Comparison of ENCODE assay signal across 16 cellular contexts in the genomic region with DNA sequence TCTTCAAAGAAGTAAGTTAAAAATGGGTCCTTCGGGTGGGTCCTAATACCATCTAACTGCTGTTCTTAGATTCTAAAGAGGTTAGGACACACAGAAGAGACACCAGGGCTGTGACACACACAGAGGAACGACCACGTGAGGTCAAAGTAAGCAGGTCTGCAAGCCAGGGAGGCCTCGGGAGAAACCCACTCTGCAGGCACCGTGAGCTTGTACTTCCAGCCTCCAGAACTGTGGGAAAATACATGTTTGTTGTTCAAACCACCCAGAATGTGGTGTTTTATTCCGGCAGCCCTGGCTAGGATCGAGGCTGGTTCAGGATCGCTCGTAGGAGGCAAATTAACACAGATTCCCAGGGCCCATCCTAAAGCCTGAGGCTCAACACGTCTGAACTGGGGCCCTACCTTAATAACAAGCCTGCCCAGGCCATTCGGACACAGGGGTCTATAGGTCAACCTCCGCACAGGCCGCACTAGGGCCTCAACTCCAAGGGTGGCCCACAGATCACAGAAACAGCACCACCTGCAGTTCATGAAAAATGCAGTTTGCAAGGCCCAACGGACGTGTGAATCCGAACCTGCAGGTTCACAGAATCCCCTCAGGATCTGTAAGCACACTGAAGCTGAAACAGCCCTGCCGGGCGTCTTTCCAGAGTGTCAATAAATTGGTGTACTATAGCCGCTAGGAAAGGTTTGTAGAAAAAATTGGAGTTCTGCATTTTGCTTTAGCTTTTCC. TPM values are rescaled to one million over a fixed set of nuclear protein-coding genes. Genes with fewer than 3 reads are reported as not detected.
DNase-seq lines count a peak whose midpoint lies in the region; ATAC-seq, FAIRE-seq and TF ChIP-seq lines count a peak whose summit lies in the region.
"Had no signal": no experiment of that assay in that cellular context is flagged by ENCODE, and none has a peak within 500 bp of the region (broad histone marks: within the 10 kb centered on the region; RNA-seq: fewer than 3 reads in every experiment).

No MANE protein-coding gene starts in this region.

- H3K79me2 ChIP-seq in HepG2 (ENCODE audit: insufficient read depth, low read length) (peaks cover 7% of the 10 kb centered on the region), GM12878 (ENCODE audit: control insufficient read depth, insufficient read depth, low read length) (peaks cover 10% of the 10 kb centered on the region)

- intact Hi-C loops in HepG2 (cut with micrococcal nuclease; ENCODE audit: unreplicated experiment) (no loop called here), right lobe of liver (cut with DNase I) (no loop called here), GM12878 (cut with micrococcal nuclease; ENCODE audit: unreplicated experiment) (loop anchor here (10.0 kb wide), 1 partner anchor 204 kb away; no protein-coding TSS in a partner anchor)

- in situ Hi-C loops in HepG2 (cut with HindIII; ENCODE audit: extremely low pct_ligation_motif_present, low pct_unique_long_range_greater_than_20kb) = no loop called here
- in situ Hi-C loops in GM12878 (cut with MboI) = loop anchor here (10.0 kb wide), 1 partner anchor 364 kb away; no protein-coding TSS in a partner anchor

- H3K4me3 Mint-ChIP-seq in activated T-helper 17 cell treated with anti-CD3 and anti-CD28 coated beads, Interleukin-2, amount 50 U/mL, for 72 hours = no peak overlapping the region
- H3K4me3 Mint-ChIP-seq: B cell; CD4-positive, CD25-positive, alpha-beta regulatory T cell had no signal

- H3K4me3 ChIP-seq in HepG2 (replicated peaks in 1 of 3; ENCODE audit: insufficient read depth in 1 of 3, low read depth in 2 of 3, low read length in 3 of 3) (no peak overlapping the region), right lobe of liver (no peak overlapping the region), GM12878 (no peak overlapping the region)

- TF ChIP-seq POLR2A in HepG2 (IDR thresholded peaks at IDR 0.05; ENCODE audit: insufficient read depth in 1 of 2, low read depth in 2 of 2, low read length in 2 of 2) (no peak), right lobe of liver (IDR thresholded peaks at IDR 0.05) (no peak), GM12878 (IDR thresholded peaks at IDR 0.05; ENCODE audit: low read depth, low read length) (0 out of 2 replicates have a peak, but pooled peaks have one; percentile 19)

- no peak for TF ChIP-seq EP300 in HepG2 (IDR thresholded peaks at IDR 0.05; ENCODE audit: low read depth in 2 of 2, low read length in 2 of 2)
- no peak for TF ChIP-seq EP300 in HepG2 (CRISPR knock-in tag; IDR thresholded peaks at IDR 0.05; ENCODE audit: borderline replicate concordance)
- TF ChIP-seq EP300 in GM12878 (IDR thresholded peaks at IDR 0.05; ENCODE audit: borderline replicate concordance in 1 of 2, control insufficient read depth in 1 of 2, low read depth in 2 of 2, low read length in 2 of 2) = no peak

- H3K9me3 ChIP-seq in HepG2 (ENCODE audit: low read length) (no peaks in the 10 kb centered on the region), right lobe of liver (no peaks in the 10 kb centered on the region), GM12878 (replicated peaks; ENCODE audit: control insufficient read depth, insufficient read depth, low read length) (no peaks in the 10 kb centered on the region)

- H3K9me3 Mint-ChIP-seq in activated T-helper 17 cell treated with anti-CD3 and anti-CD28 coated beads, Interleukin-2, amount 50 U/mL, for 72 hours = no peaks in the 10 kb centered on the region
- H3K9me3 Mint-ChIP-seq: CD4-positive, CD25-positive, alpha-beta regulatory T cell had no signal

- H3K27ac Mint-ChIP-seq in activated T-helper 17 cell treated with anti-CD3 and anti-CD28 coated beads, Interleukin-2, amount 50 U/mL, for 72 hours = no peak overlapping the region
- H3K27ac Mint-ChIP-seq: B cell had no signal

- no peak for DNase-seq in HepG2 (ENCODE audit: low spot score)
- no peak for DNase-seq in right lobe of liver
- no peak for DNase-seq in GM12878 (ENCODE audit: low read depth, low spot score)
- peak; percentile 45 for DNase-seq in islet precursor cell
- DNase-seq in NOMO-1 treated with DMSO at 0.1 percent for 48 hours (lab: John Stamatoyannopoulos, UW; ENCODE audit: unreplicated experiment) = no peak
- no peak for DNase-seq in NCI-H2227 (lab: John Stamatoyannopoulos, UW; ENCODE audit: unreplicated experiment)
- DNase-seq: CD4-positive, CD25-positive, alpha-beta regulatory T cell; COR-L47; GDM1; HCEC 1CT; NCI-H1105; NCI-H2081; SHP77 treated with DMSO at 0.1 percent for 48 hours had no signal

- H3K9ac ChIP-seq in HepG2 (ENCODE audit: insufficient read depth, low read depth, low read length) = no peak overlapping the region
- H3K9ac ChIP-seq in GM12878 (ENCODE audit: control insufficient read depth, insufficient read depth, low read length) = no peak overlapping the region

- RAD21 ChIA-PET in GM12878 (lab: Charles Lee; ENCODE audit: unreplicated experiment) = no interaction called here

- H4K20me1 ChIP-seq in HepG2 (ENCODE audit: insufficient read depth, low read length) = 0 out of 2 replicates have a peak, but pooled peaks cover 3% of the 10 kb centered on the region
- H4K20me1 ChIP-seq in GM12878 (ENCODE audit: control insufficient read depth, insufficient read depth) = no peaks in the 10 kb centered on the region

- WGBS in HepG2 (ENCODE audit: low lambda C conversion rate) = 92% methylated on average over 17 of the region's 19 CpGs
- whole genome bisulfite sequencing in right lobe of liver (ENCODE audit: insufficient coverage, low coverage, low lambda C conversion rate, missing lambda C conversion rate) = 94% methylated on average over 10 of the region's 19 CpGs
- 96% methylated on average over 19 of the region's 19 CpGs for WGBS in GM12878 (ENCODE audit: insufficient coverage, insufficient replicate concordance, low lambda C conversion rate, missing lambda C conversion rate)

- TF ChIP-seq CTCF in HepG2 (CRISPR knock-in tag; IDR thresholded peaks at IDR 0.05) (no peak), right lobe of liver (IDR thresholded peaks at IDR 0.05) (no peak), GM12878 (IDR thresholded peaks at IDR 0.05 in 2 of 3, conservative IDR thresholded peaks at IDR 0.05 in 1 of 3; ENCODE audit: control insufficient read depth in 2 of 3, extremely low read depth in 1 of 3, insufficient read depth in 1 of 3, low read depth in 3 of 3, low read length in 3 of 3) (no peak)

- H3K27ac ChIP-seq in HepG2 (ENCODE audit: extremely low read length, insufficient read depth, low read length) (no peak overlapping the region), right lobe of liver (no peak overlapping the region), GM12878 (ENCODE audit: control insufficient read depth, insufficient read depth) (no peak overlapping the region)

- H3K4me1 ChIP-seq in HepG2 (ENCODE audit: insufficient read depth, low read length) (peaks cover 6% of the 10 kb centered on the region; the same call in 1 of the 2 replicates), right lobe of liver (no peaks in the 10 kb centered on the region), GM12878 (ENCODE audit: control insufficient read depth, insufficient read depth, low read length) (no peaks in the 10 kb centered on the region)

- H3K27me3 Mint-ChIP-seq in activated T-helper 17 cell treated with anti-CD3 and anti-CD28 coated beads, Interleukin-2, amount 50 U/mL, for 72 hours = no peaks in the 10 kb centered on the region
- H3K27me3 Mint-ChIP-seq: B cell; CD4-positive, CD25-positive, alpha-beta regulatory T cell had no signal

- SMC1A ChIA-PET in GM12878 (lab: Charles Lee; ENCODE audit: uncharacterized antibody, unreplicated experiment) = no interaction called here

- H3K36me3 ChIP-seq in HepG2 (replicated peaks in 1 of 2; ENCODE audit: control insufficient read depth in 1 of 2, insufficient read depth in 2 of 2, low read length in 2 of 2) (peaks cover 21 to 60% of the 10 kb centered on the region in 2 experiments), right lobe of liver (peaks cover 2 to 75% (median 19%) of the 10 kb centered on the region in 4 donors), GM12878 (ENCODE audit: control insufficient read depth in 2 of 2, insufficient read depth in 2 of 2, low read length in 1 of 2) (peaks cover 33 to 53% of the 10 kb centered on the region in 2 experiments)

- ATAC-seq in HepG2 = peak; percentile 29; the same call in 1 of the 3 replicates
- no peak for ATAC-seq in right lobe of liver
- ATAC-seq in GM12878 = no peak
- no peak for ATAC-seq in activated T-helper 17 cell treated with anti-CD3 and anti-CD28 coated beads, Interleukin-2, amount 50 U/mL, for 72 hours (replicated peaks)

- H2AFZ ChIP-seq in HepG2 (ENCODE audit: low read length) (no peak overlapping the region), GM12878 (ENCODE audit: control insufficient read depth, low read depth, low read length) (no peak overlapping the region)

- BruUV-seq in HepG2 (replicated peaks; lab: Mats Ljungman, UMichigan) = no TSS peak
- BruUV-seq in GM12878 (replicated peaks; lab: Mats Ljungman, UMichigan) = no TSS peak

- FAIRE-seq in HepG2 (lab: Jason Lieb, UNC) = no peak
- FAIRE-seq in GM12878 (lab: Jason Lieb, UNC) = no peak
- FAIRE-seq: HTR-8/SVneo had no signal

- H3K36me3 Mint-ChIP-seq in activated T-helper 17 cell treated with anti-CD3 and anti-CD28 coated beads, Interleukin-2, amount 50 U/mL, for 72 hours (ENCODE audit: low read depth) = peaks cover 100% of the 10 kb centered on the region

- POLR2A ChIA-PET in HepG2 (lab: Yijun Ruan, JAX) = no interaction called here
- POLR2A ChIA-PET in GM12878 (lab: Charles Lee) = no interaction called here

- peaks cover 23% of the 10 kb centered on the region for H3K4me1 Mint-ChIP-seq in activated T-helper 17 cell treated with anti-CD3 and anti-CD28 coated beads, Interleukin-2, amount 50 U/mL, for 72 hours

- CTCF ChIA-PET in HepG2 (lab: Yijun Ruan, JAX; ENCODE audit: low intra/inter-chr PET ratio, low total read pairs) (no interaction called here), GM12878 (lab: Yijun Ruan, JAX) (interaction anchor here (0.7 to 1.2 kb wide), 2 partner anchors 10 to 63 kb away, joined by 3 read pairs; no protein-coding TSS in a partner anchor)

- H3K4me2 ChIP-seq in HepG2 (ENCODE audit: low read depth, low read length) (no peak overlapping the region), GM12878 (ENCODE audit: control insufficient read depth, insufficient read depth) (no peak overlapping the region)

- no peaks in the 10 kb centered on the region for H3K27me3 ChIP-seq in HepG2 (ENCODE audit: control insufficient read depth in 1 of 2, insufficient read depth in 2 of 2, low read length in 2 of 2)
- no peaks in the 10 kb centered on the region for H3K27me3 ChIP-seq in right lobe of liver
- H3K27me3 ChIP-seq in GM12878 (replicated peaks in 1 of 2; ENCODE audit: control insufficient read depth in 2 of 2, insufficient read depth in 2 of 2, low read length in 1 of 2) = no peaks in the 10 kb centered on the region

- no peak for TF ChIP-seq RAD21 in HepG2 (CRISPR knock-in tag; IDR thresholded peaks at IDR 0.05)
- no peak for TF ChIP-seq RAD21 in GM12878 (IDR thresholded peaks at IDR 0.05; ENCODE audit: insufficient read depth, low read depth, low read length)

RNA-seq across cellular contexts. Expression of gene MED10, which starts 7.1 kb away (rescaled TPM):
- 11.2 and 13.2 TPM in 2 replicates for total RNA-seq in HepG2 (2016; rRNA removed; fragmentation: Illumina TruSeq; extraction: Trizol)
- 3.7 and 4.1 TPM in 2 replicates for total RNA-seq in HepG2 (2016; cell fraction: cytosol; rRNA removed; fragmentation: Illumina TruSeq; extraction: Trizol; ENCODE audit: low read depth)
- 10.9 and 11.7 TPM in 2 replicates for total RNA-seq in HepG2 (2016; cell fraction: insoluble cytoplasmic fraction; rRNA removed; fragmentation: Illumina TruSeq; extraction: Trizol)
- total RNA-seq in HepG2 (2016; cell fraction: membrane; rRNA removed; fragmentation: Illumina TruSeq; extraction: Trizol) = 7.8 and 8.2 TPM in 2 replicates
- total RNA-seq in HepG2 (2016; cell fraction: nucleus; rRNA removed; fragmentation: Illumina TruSeq; extraction: Trizol) = 13.7 and 13.9 TPM in 2 replicates
- polyA plus RNA-seq in HepG2 (2011; rRNA removed) = 23.7 and 24.4 TPM in 2 replicates
- 23.9 and 24.1 TPM in 2 replicates for polyA plus RNA-seq in HepG2 (2011; cell fraction: cytosol; rRNA removed)
- 26.0 and 30.0 TPM in 2 replicates for polyA plus RNA-seq in HepG2 (2011; cell fraction: nucleus; rRNA removed)
- 27.4 and 34.1 TPM in 2 replicates for polyA plus RNA-seq in HepG2 (2012)
- 9.0 and 10.1 TPM in 2 replicates for polyA plus RNA-seq in HepG2 (2016; cell fraction: cytosol; fragmentation: Illumina TruSeq; extraction: Trizol; ENCODE audit: low read depth)
- 34.9 and 37.5 TPM in 2 replicates for polyA plus RNA-seq in HepG2 (2016; cell fraction: insoluble cytoplasmic fraction; fragmentation: Illumina TruSeq; extraction: Trizol; ENCODE audit: low read depth)
- polyA plus RNA-seq in HepG2 (2016; cell fraction: membrane; fragmentation: Illumina TruSeq; extraction: Trizol; ENCODE audit: low read depth) = 10.9 and 13.7 TPM in 2 replicates
- 25.8 and 28.5 TPM in 2 replicates for polyA plus RNA-seq in HepG2 (2016; cell fraction: nucleus; fragmentation: Illumina TruSeq; extraction: Trizol; ENCODE audit: insufficient read depth, low read depth)
- polyA minus RNA-seq in HepG2 (2011; rRNA and poly(A)+ RNA removed; ENCODE audit: low replicate concordance) = 7.4 and 12.3 TPM in 2 replicates
- 5.0 and 5.5 TPM in 2 replicates for polyA minus RNA-seq in HepG2 (2011; cell fraction: cytosol; rRNA and poly(A)+ RNA removed)
- 31.8 and 34.8 TPM in 2 replicates for polyA minus RNA-seq in HepG2 (2011; cell fraction: nucleus; rRNA and poly(A)+ RNA removed)
- 10 to 100 TPM in 4 of 6 experiments, 1 to 10 TPM in 2; 9.3 to 15.4 (median 12.7) TPM for total RNA-seq in right lobe of liver
- total RNA-seq in GM12878 (2013; cell fraction: nucleolus; rRNA removed) = 59.0 and 62.7 TPM in 2 replicates
- total RNA-seq in GM12878 (2014; rRNA removed) = 20.3 and 28.6 TPM in 2 replicates
- 19.4 and 21.2 TPM in 2 replicates for total RNA-seq in GM12878 (2014; rRNA removed; fragmentation: Illumina TruSeq; extraction: Trizol)
- 39.5 and 42.6 TPM in 2 replicates for total RNA-seq in GM12878 (2021)
- 49.6 TPM for polyA plus RNA-seq in GM12878 (2011; ENCODE audit: low read depth)
- polyA plus RNA-seq in GM12878 (2011; rRNA removed) = 56.0 and 60.3 TPM in 2 replicates
- 55.7 and 56.7 TPM in 2 replicates for polyA plus RNA-seq in GM12878 (2011; cell fraction: cytosol; rRNA removed)
- 59.3 and 75.4 TPM in 2 replicates for polyA plus RNA-seq in GM12878 (2011; cell fraction: nucleus; rRNA removed)
- 54.8 and 68.7 TPM in 2 replicates for polyA plus RNA-seq in GM12878 (2012)
- polyA plus RNA-seq in GM12878 (2014; fragmentation: Illumina TruSeq; extraction: Trizol) = 36.4 and 43.7 TPM in 2 replicates
- polyA plus RNA-seq in GM12878 (2014; fragmentation: Nextera tagmentation; extraction: Ambion mirVana) = 10 to 100 TPM; 37.1 to 49.5 TPM
- polyA plus RNA-seq in GM12878 (2014; rRNA removed) = 53.1 and 54.8 TPM in 2 replicates
- 100 to 1,000 TPM; 103 to 111 TPM for polyA plus RNA-seq in GM12878 (2016; fragmentation: Nextera tagmentation; extraction: Ambion mirVana)
- polyA minus RNA-seq in GM12878 (2011; rRNA and poly(A)+ RNA removed) = 19.0 and 19.3 TPM in 2 replicates
- polyA minus RNA-seq in GM12878 (2011; cell fraction: cytosol; rRNA and poly(A)+ RNA removed) = 8.3 and 14.7 TPM in 2 replicates
- polyA minus RNA-seq in GM12878 (2011; cell fraction: nucleus; rRNA and poly(A)+ RNA removed) = 54.4 and 77.1 TPM in 2 replicates
- total RNA-seq in activated T-helper 17 cell treated with anti-CD3 and anti-CD28 coated beads, Interleukin-2, amount 50 U/mL, for 72 hours = 10 to 100 TPM; 65.8 to 92.1 TPM

Comparison
In these comparisons a context has a peak if more than half of its experiments do, and no peak if none do; other contexts are left out.
1. Of the 75 proteins assayed by ChIP-seq in both HepG2 and GM12878: peak only in HepG2: none; only in GM12878: POLR2A; in both: none; in neither: 74.